Comparison of ENCODE assay signal across 1 cellular context in genomic region chr22:25774575-25775026, GRCh38.
TF ChIP-seq lines count a peak whose summit lies in the region.

No MANE protein-coding gene starts in this region.

TF ChIP-seq in HEK293, 187 proteins besides CTCF, POLR2A, EP300 and RAD21:
- TF ChIP-seq ZFHX2 (tag by site-specific recombination; conservative IDR thresholded peaks at IDR 0.05) (0 out of 2 replicates have a peak, but pooled peaks have one; percentile 27), GLIS1 (tag by site-specific recombination; IDR thresholded peaks at IDR 0.05) (peak; percentile 67), ZNF571 (tag by site-specific recombination; IDR thresholded peaks at IDR 0.05) (no peak), GLIS2 (tag by site-specific recombination; IDR thresholded peaks at IDR 0.05) (peak; percentile 17; the same call in 1 of the 2 replicates), ZNF626 (tag by site-specific recombination; IDR thresholded peaks at IDR 0.05) (no peak), ELK4 (IDR thresholded peaks at IDR 0.05; ENCODE audit: borderline replicate concordance, low read depth, low read length) (no peak), EGR2 (tag by site-specific recombination; IDR thresholded peaks at IDR 0.05; ENCODE audit: low read depth) (peak; percentile 58), ZSCAN16 (tag by site-specific recombination; IDR thresholded peaks at IDR 0.05) (no peak), ZNF473 (tag by site-specific recombination; IDR thresholded peaks at IDR 0.05) (no peak), ZNF292 (tag by site-specific recombination; IDR thresholded peaks at IDR 0.05; ENCODE audit: borderline replicate concordance, low read depth) (no peak), ZNF335 (tag by site-specific recombination; conservative IDR thresholded peaks at IDR 0.05) (no peak), ZNF530 (tag by site-specific recombination; IDR thresholded peaks at IDR 0.05; ENCODE audit: low read depth) (no peak), YY2 (tag by site-specific recombination; IDR thresholded peaks at IDR 0.05) (no peak), ZNF488 (tag by site-specific recombination; IDR thresholded peaks at IDR 0.05) (no peak), ZFP69B (tag by site-specific recombination; IDR thresholded peaks at IDR 0.05) (no peak), ZNF184 (tag by site-specific recombination; IDR thresholded peaks at IDR 0.05) (no peak), ZNF654 (tag by site-specific recombination; IDR thresholded peaks at IDR 0.05; ENCODE audit: low read depth) (peak; percentile 61), PRDM2 (tag by site-specific recombination; IDR thresholded peaks at IDR 0.05; ENCODE audit: borderline replicate concordance) (no peak), SCRT1 (tag by site-specific recombination; IDR thresholded peaks at IDR 0.05; ENCODE audit: borderline replicate concordance) (no peak), ZNF791 (tag by site-specific recombination; IDR thresholded peaks at IDR 0.05) (no peak), MYNN (tag by site-specific recombination; IDR thresholded peaks at IDR 0.05; ENCODE audit: borderline replicate concordance) (no peak)
